Comparison of ENCODE assay signal across 21 cellular contexts in genomic region chr18:49857708-49858107, GRCh38. TPM values are rescaled to one million over a fixed set of nuclear protein-coding genes. Genes with fewer than 3 reads are reported as not detected.
DNase-seq lines count a peak whose midpoint lies in the region; ATAC-seq and TF ChIP-seq lines count a peak whose summit lies in the region.
"Had no signal": no experiment of that assay in that cellular context is flagged by ENCODE, and none has a peak within 500 bp of the region (broad histone marks: within the 10 kb centered on the region; RNA-seq: fewer than 3 reads in every experiment).

No MANE protein-coding gene starts in this region.

- no peak overlapping the region for H3K27ac Mint-ChIP-seq in WTC11
- no peak overlapping the region for H3K27ac Mint-ChIP-seq in neural progenitor cell
- H3K27ac Mint-ChIP-seq in endothelial cell (ENCODE audit: unreplicated experiment): no peak overlapping the region
- H3K27ac Mint-ChIP-seq: activated B cell treated with CpG ODN at 0.5 μM for 24 hours had no signal

- H3K27ac ChIP-seq in HEK293 (ENCODE audit: extremely low read depth, low read depth, low read length) (no peak overlapping the region), neural progenitor cell (no peak overlapping the region)
- H3K27ac ChIP-seq: GM23248 had no signal

- POLR2A ChIA-PET in HEK293 (lab: Yijun Ruan, JAX): interaction anchor here (1.7 kb wide), 1 partner anchor 44 kb away, joined by 12 read pairs; the partner anchor contains the start of gene ACAA2
- POLR2A ChIA-PET in WTC11 (lab: Charles Lee): no interaction called here

- H3K27me3 Mint-ChIP-seq in WTC11 (ENCODE audit: low read depth) (no peaks in the 10 kb centered on the region), neural progenitor cell (ENCODE audit: insufficient read depth, low read depth) (peaks cover 4% of the 10 kb centered on the region), endothelial cell (ENCODE audit: unreplicated experiment) (no peaks in the 10 kb centered on the region)
- H3K27me3 Mint-ChIP-seq: activated B cell treated with CpG ODN at 0.5 μM for 24 hours had no signal

- H3K4me1 ChIP-seq in HEK293 (ENCODE audit: control insufficient read depth, insufficient read depth, low read length): peaks cover 4% of the 10 kb centered on the region
- H3K4me1 ChIP-seq in neural progenitor cell: peaks cover 8% of the 10 kb centered on the region

- H3K4me2 ChIP-seq in neural progenitor cell: no peak overlapping the region

- ATAC-seq in WTC11: peak; percentile 50
- ATAC-seq: stimulated activated naive CD8-positive, alpha-beta T cell treated with anti-CD3 and anti-CD28 coated beads, Interleukin-15, Interleukin-2, amounts not matched to agents 100 U/mL and 50 U/mL, for 24 hours had no signal

- H2AFZ ChIP-seq in neural progenitor cell (replicated peaks): no peak overlapping the region

- H3K79me2 ChIP-seq in neural progenitor cell (ENCODE audit: low read depth): no peaks in the 10 kb centered on the region

- H3K9me3 ChIP-seq in HEK293 (ENCODE audit: control insufficient read depth, insufficient read depth, low read depth, low read length) (no peaks in the 10 kb centered on the region), neural progenitor cell (ENCODE audit: low read depth) (no peaks in the 10 kb centered on the region)
- H3K9me3 ChIP-seq: thyroid gland had no signal

- H3K36me3 ChIP-seq in HEK293 (ENCODE audit: control insufficient read depth in 2 of 2, insufficient read depth in 1 of 2, low read length in 2 of 2) (no peaks in the 10 kb centered on the region), neural progenitor cell (no peaks in the 10 kb centered on the region)
- H3K36me3 ChIP-seq: thyroid gland had no signal

- peaks cover 12% of the 10 kb centered on the region for H3K4me1 Mint-ChIP-seq in WTC11
- H3K4me1 Mint-ChIP-seq in neural progenitor cell: peaks cover 20% of the 10 kb centered on the region
- peaks cover 18% of the 10 kb centered on the region for H3K4me1 Mint-ChIP-seq in endothelial cell (ENCODE audit: unreplicated experiment)
- H3K4me1 Mint-ChIP-seq: activated B cell treated with CpG ODN at 0.5 μM for 24 hours had no signal

- H3K9me3 Mint-ChIP-seq in WTC11 (no peaks in the 10 kb centered on the region), neural progenitor cell (no peaks in the 10 kb centered on the region), endothelial cell (ENCODE audit: unreplicated experiment) (no peaks in the 10 kb centered on the region)
- H3K9me3 Mint-ChIP-seq: activated B cell treated with CpG ODN at 0.5 μM for 24 hours had no signal

- H3K4me3 ChIP-seq in HEK293 (ENCODE audit: low read depth, low read length): no peak overlapping the region
- H3K4me3 ChIP-seq in foreskin fibroblast (ENCODE audit: low read depth in 1 of 2, low read length in 2 of 2): no peak overlapping the region
- H3K4me3 ChIP-seq in neural progenitor cell: no peak overlapping the region
- H3K4me3 ChIP-seq: GM23248, thyroid gland had no signal

- H3K36me3 Mint-ChIP-seq in WTC11 (no peaks in the 10 kb centered on the region), neural progenitor cell (no peaks in the 10 kb centered on the region), endothelial cell (ENCODE audit: low read depth, unreplicated experiment) (no peaks in the 10 kb centered on the region)

- H4K20me1 ChIP-seq in neural progenitor cell (ENCODE audit: low read depth): no peaks in the 10 kb centered on the region

- H3K4me3 Mint-ChIP-seq in WTC11 (no peak overlapping the region), neural progenitor cell (no peak overlapping the region), endothelial cell (ENCODE audit: unreplicated experiment) (no peak overlapping the region)
- H3K4me3 Mint-ChIP-seq: activated B cell treated with CpG ODN at 0.5 μM for 24 hours had no signal

- DNase-seq in WTC11 (ENCODE audit: low spot score) (no peak), foreskin fibroblast (no peak), neural progenitor cell (ENCODE audit: low spot score) (peak; percentile 27), Kasumi-1 (lab: John Stamatoyannopoulos, UW) (no peak), endothelial cell (ENCODE audit: low spot score) (no peak)
- DNase-seq in activated CD8-positive, alpha-beta memory T cell treated with anti-CD3 and anti-CD28 coated beads for 24 hours: no peak
- DNase-seq: activated B cell treated with CpG ODN at 0.5 μM for 24 hours; activated CD4-positive, alpha-beta T cell treated with anti-CD3 and anti-CD28 coated beads, Interleukin-2, amount 50 U/mL, for 4 hours; activated effector memory CD4-positive, alpha-beta T cell treated with Interleukin-2 at 50 U/mL for 16 hours; cortex of kidney; KG1; left ventricle myocardium superior; NCI-H1436 treated with DMSO at 0.1 percent for 48 hours; NCI-H2171; NCI-H524 treated with DMSO at 0.1 percent for 48 hours; retina; stimulated activated CD4-positive, alpha-beta T cell treated with anti-CD3 and anti-CD28 coated beads, Interleukin-4, amount 100 ng/mL, for 24 hours; stimulated activated naive CD8-positive, alpha-beta T cell treated with anti-CD3 and anti-CD28 coated beads, Interleukin-15, Interleukin-2, amounts not matched to agents 100 U/mL and 50 U/mL, for 24 hours; thyroid gland had no signal

- no peak overlapping the region for H3K9ac ChIP-seq in neural progenitor cell
- H3K9ac ChIP-seq: GM23248 had no signal

- no peaks in the 10 kb centered on the region for H3K27me3 ChIP-seq in neural progenitor cell
- H3K27me3 ChIP-seq: thyroid gland had no signal

- CTCF ChIA-PET in HEK293 (lab: Yijun Ruan, JAX) (interaction anchor here (0.5 to 10.8 kb wide), 29 partner anchors 10 to 737 kb away, joined by 3 to 169 read pairs (median 5); partner anchors contain the start of genes C18orf32 and LIPG), WTC11 (lab: Charles Lee) (interaction anchor here (0.8 to 5.2 kb wide), 26 partner anchors 8 to 393 kb away, joined by 3 to 51 read pairs (median 8); partner anchors contain the start of genes ACAA2 and C18orf32)

- no peaks in the 10 kb centered on the region for H3F3A ChIP-seq in neural progenitor cell (ENCODE audit: low read depth)

- TF ChIP-seq CTCF in HEK293 (tag by site-specific recombination; IDR thresholded peaks at IDR 0.05) (peak; percentile 63; the same call in 1 of the 2 replicates), WTC11 (IDR thresholded peaks at IDR 0.05) (no peak), foreskin fibroblast (IDR thresholded peaks at IDR 0.05; ENCODE audit: low read depth, low read length) (peak; percentile 7), neural progenitor cell (IDR thresholded peaks at IDR 0.05) (peak; percentile 31), endothelial cell (IDR thresholded peaks at IDR 0.05; ENCODE audit: unreplicated experiment) (no peak)

TF ChIP-seq in HEK293, 187 proteins besides CTCF, POLR2A, EP300 and RAD21 (continues in another document):
- TF ChIP-seq ZNF561 (tag by site-specific recombination; IDR thresholded peaks at IDR 0.05; ENCODE audit: borderline replicate concordance) (no peak), ZNF747 (tag by site-specific recombination; IDR thresholded peaks at IDR 0.05) (no peak), ZNF426 (tag by site-specific recombination; IDR thresholded peaks at IDR 0.05) (no peak), ELK4 (IDR thresholded peaks at IDR 0.05; ENCODE audit: borderline replicate concordance, low read depth, low read length) (no peak), SETDB1 (IDR thresholded peaks at IDR 0.05; ENCODE audit: insufficient read length, low read length) (no peak)

TF ChIP-seq in WTC11, 78 proteins besides CTCF, POLR2A, EP300 and RAD21 (continues in another document):
- no peak for TF ChIP-seq CREM (CRISPR knock-in tag; IDR thresholded peaks at IDR 0.05)
- no peak for TF ChIP-seq IRF2 (CRISPR knock-in tag; IDR thresholded peaks at IDR 0.05; ENCODE audit: borderline replicate concordance, low read depth)
- no peak for TF ChIP-seq ATF6 (CRISPR knock-in tag; IDR thresholded peaks at IDR 0.05)
- TF ChIP-seq GTF2I (CRISPR knock-in tag; conservative IDR thresholded peaks at IDR 0.05): no peak
- TF ChIP-seq KAT7 (CRISPR knock-in tag; IDR thresholded peaks at IDR 0.05; ENCODE audit: borderline replicate concordance): no peak
- TF ChIP-seq AR (CRISPR knock-in tag; IDR thresholded peaks at IDR 0.05): no peak

RNA-seq across cellular contexts. Expression of gene ACAA2, which starts 44.4 kb away (rescaled TPM):
- total RNA-seq in WTC11 (2021) (135 to 136 TPM (median 136 TPM) in 3 replicates), neural progenitor cell (ENCODE audit: low replicate concordance) (70.9 and 91.9 TPM in 2 replicates), endothelial cell (ENCODE audit: unreplicated experiment) (50.6 TPM)

Comparison
In these comparisons a context has a peak if more than half of its experiments do, and no peak if none do; other contexts are left out.
1. CTCF ChIP-seq: peak in HEK293 (single experiment), foreskin fibroblast (single experiment) and neural progenitor cell (single experiment); none in WTC11 (single experiment) and endothelial cell (single experiment).
2. Of the 8 proteins assayed by ChIP-seq in both HEK293 and WTC11: peak only in HEK293: CTCF; only in WTC11: none; in both: none; in neither: 7.